Comparison of ENCODE assay signal across 1 cellular context in genomic region chr2:237685408-237685807, GRCh38.
A peak's percentile ranks its signal among the peaks of the same experiment; 100 is the strongest.
TF ChIP-seq lines count a peak whose summit lies in the region.

No MANE protein-coding gene starts in this region.

TF ChIP-seq in HepG2, 621 proteins besides CTCF, POLR2A, EP300 and RAD21 (continued from another document):
- TF ChIP-seq ZNF646 (CRISPR knock-in tag; IDR thresholded peaks at IDR 0.05): no peak
- peak; percentile 34; the same call in 1 of the 2 replicates for TF ChIP-seq ZNF574 (CRISPR knock-in tag; IDR thresholded peaks at IDR 0.05)
- TF ChIP-seq ETV5 (CRISPR knock-in tag; IDR thresholded peaks at IDR 0.05; ENCODE audit: borderline replicate concordance): peak; percentile 51; the same call in 1 of the 2 replicates
- TF ChIP-seq GABPB1 (CRISPR knock-in tag; IDR thresholded peaks at IDR 0.05): peak; percentile 32; the same call in 1 of the 2 replicates
- 0 out of 2 replicates have a peak, but pooled peaks have one; percentile 12 for TF ChIP-seq MAZ (IDR thresholded peaks at IDR 0.05; ENCODE audit: borderline replicate concordance, low read depth, low read length)
- TF ChIP-seq MAZ (CRISPR knock-in tag; IDR thresholded peaks at IDR 0.05; ENCODE audit: low read depth): no peak
- no peak for TF ChIP-seq TP53 (CRISPR knock-in tag; conservative IDR thresholded peaks at IDR 0.05)
- TF ChIP-seq RBFOX2 (IDR thresholded peaks at IDR 0.05; ENCODE audit: low read depth, low read length): no peak
- peak; percentile 24; the same call in 1 of the 2 replicates for TF ChIP-seq ELF1 (CRISPR knock-in tag; IDR thresholded peaks at IDR 0.05)
